13 cellular contexts compared by ENCODE assay signal in the genomic region with DNA sequence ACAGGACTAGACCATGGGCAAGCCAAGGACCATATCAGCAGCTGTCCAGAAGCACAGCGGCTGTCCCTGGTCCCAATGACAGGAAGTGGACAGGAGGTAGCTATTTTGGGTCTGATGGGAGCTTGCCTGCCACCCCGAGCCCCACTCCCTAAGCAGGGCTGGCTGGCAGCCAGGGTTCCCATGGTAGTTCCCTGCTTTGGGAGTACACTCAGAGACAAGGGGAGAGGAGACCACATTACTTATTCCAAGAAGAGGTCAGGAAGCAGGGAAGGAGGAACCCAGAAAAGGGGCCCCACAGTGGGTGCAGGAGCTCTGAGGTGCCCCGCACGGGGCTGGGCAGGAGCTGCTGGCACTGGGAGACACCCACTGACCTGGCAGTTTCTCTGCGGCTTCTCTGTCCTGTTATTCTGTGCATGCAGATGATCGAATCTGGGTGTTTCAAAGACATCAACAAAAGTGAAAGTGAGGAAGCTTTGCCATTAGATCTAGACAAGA. TPM values are rescaled to one million over a fixed set of nuclear protein-coding genes. Genes with fewer than 3 reads are reported as not detected.
DNase-seq lines count a peak whose midpoint lies in the region; ATAC-seq, FAIRE-seq and TF ChIP-seq lines count a peak whose summit lies in the region.
"Had no signal": no experiment of that assay in that cellular context is flagged by ENCODE, and none has a peak within 500 bp of the region (broad histone marks: within the 10 kb centered on the region; RNA-seq: fewer than 3 reads in every experiment).

No MANE protein-coding gene starts in this region.

- peak; percentile 49 for DNase-seq in activated naive CD4-positive, alpha-beta T cell treated with anti-CD3 and anti-CD28 coated beads, Interleukin-2, amount 10 ng/mL, durations not matched to agents 7 days and 5 days
- no peak for DNase-seq in activated naive CD4-positive, alpha-beta T cell treated with Interleukin-2 at 50 U/mL for 16 hours
- DNase-seq in activated CD4-positive, alpha-beta memory T cell treated with anti-CD3 and anti-CD28 coated beads for 36 hours, result peak; percentile 41
- DNase-seq in right cardiac atrium (peak; percentile 75 to 90 (median 88)), uterus (peak in 1 of 2 donors; percentile 29), frontal cortex (ENCODE audit: low spot score in 2 of 2) (no peak), pancreas (no peak)

- POLR2A ChIA-PET in activated CD4-positive, alpha-beta memory T cell treated with anti-CD3 and anti-CD28 coated beads for 36 hours (lab: Charles Lee), result interaction anchor here (1.5 kb wide), 1 partner anchor 24 kb away, joined by 5 read pairs; no protein-coding TSS in a partner anchor

- H3K4me3 ChIP-seq in right cardiac atrium (ENCODE audit: low read length) (no peak overlapping the region), uterus (peak overlapping the region; percentile 4 to 11), pancreas (no peak overlapping the region)
- H3K4me3 ChIP-seq: body of pancreas, smooth muscle cell had no signal

- TF ChIP-seq CTCF in uterus (IDR thresholded peaks at IDR 0.05) (no peak), pancreas (IDR thresholded peaks at IDR 0.05) (no peak)

- CTCF ChIA-PET in activated naive CD4-positive, alpha-beta T cell treated with anti-CD3 and anti-CD28 coated beads, Interleukin-2, amount 10 ng/mL, durations not matched to agents 7 days and 5 days (lab: Charles Lee), result interaction anchor here (0.6 to 3.3 kb wide), 14 partner anchors 10 to 332 kb away, joined by 3 to 19 read pairs (median 4); partner anchors contain the start of genes GRK4 and NOP14
- CTCF ChIA-PET in activated CD4-positive, alpha-beta memory T cell treated with anti-CD3 and anti-CD28 coated beads for 36 hours (lab: Charles Lee), result interaction anchor here (0.6 to 11.2 kb wide), 15 partner anchors 9 to 799 kb away, joined by 3 to 98 read pairs (median 5); partner anchors contain the start of genes GRK4 and NOP14

- no peaks in the 10 kb centered on the region for H3K9me3 ChIP-seq in right cardiac atrium (ENCODE audit: control insufficient read depth, low read length)
- no peaks in the 10 kb centered on the region for H3K9me3 ChIP-seq in uterus
- H3K9me3 ChIP-seq in pancreas, result no peaks in the 10 kb centered on the region
- H3K9me3 ChIP-seq: body of pancreas, tibial nerve had no signal

- intact Hi-C loops in activated CD4-positive, alpha-beta memory T cell treated with anti-CD3 and anti-CD28 coated beads for 36 hours (cut with micrococcal nuclease), result loop anchor here (1.0 kb wide), 4 partner anchors 24 to 74 kb away; no protein-coding TSS in a partner anchor
- intact Hi-C loops in right cardiac atrium (cut with DNase I) (loop anchor here in 2 of 4 donors (5.0 to 10.0 kb wide), 2 partner anchors 281 to 283 kb away; partner anchors contain the start of gene TNIP2 (in 2 of the 2)), uterus (cut with DNase I; ENCODE audit: low total_unique reads) (no loop called here), pancreas (cut with DNase I) (loop anchor here in 1 of 3 donors (10.0 kb wide), 2 partner anchors 63 to 273 kb away; no protein-coding TSS in a partner anchor)

- 17% methylated on average over 6 of the region's 6 CpGs for WGBS in right cardiac atrium
- WGBS in pancreas, 2 donors, result 62 to 67% methylated on average over 6 of the region's 6 CpGs

- ATAC-seq in right cardiac atrium, result peak; percentile 33 to 36
- no peak for ATAC-seq in pancreas
- no peak for ATAC-seq in GM21423 (IDR thresholded peaks at IDR 0.05; ENCODE audit: unreplicated experiment)

- H3K36me3 ChIP-seq in uterus (no peaks in the 10 kb centered on the region), pancreas (no peaks in the 10 kb centered on the region)
- H3K36me3 ChIP-seq: tibial nerve had no signal

- no peaks in the 10 kb centered on the region for H3K27me3 ChIP-seq in right cardiac atrium (ENCODE audit: control insufficient read depth, insufficient read depth)
- H3K27me3 ChIP-seq in uterus, result no peaks in the 10 kb centered on the region
- H3K27me3 ChIP-seq in pancreas, result no peaks in the 10 kb centered on the region
- H3K27me3 ChIP-seq: body of pancreas, tibial nerve had no signal

- H3K27ac Mint-ChIP-seq in activated naive CD4-positive, alpha-beta T cell treated with anti-CD3 and anti-CD28 coated beads, Interleukin-2, amount 10 ng/mL, durations not matched to agents 7 days and 5 days, result peak overlapping the region; percentile 86
- H3K27ac Mint-ChIP-seq in activated CD4-positive, alpha-beta memory T cell treated with anti-CD3 and anti-CD28 coated beads for 36 hours, result no peak overlapping the region
- H3K27ac Mint-ChIP-seq: H9 had no signal

- no peak for TF ChIP-seq POLR2A in uterus (IDR thresholded peaks at IDR 0.05)

- FAIRE-seq in frontal cortex (lab: Jason Lieb, UNC) (no peak), pancreas (lab: Jason Lieb, UNC) (no peak)

- peaks cover 41% of the 10 kb centered on the region for H3K27me3 Mint-ChIP-seq in activated naive CD4-positive, alpha-beta T cell treated with anti-CD3 and anti-CD28 coated beads, Interleukin-2, amount 10 ng/mL, durations not matched to agents 7 days and 5 days
- peaks cover 12% of the 10 kb centered on the region for H3K27me3 Mint-ChIP-seq in activated CD4-positive, alpha-beta memory T cell treated with anti-CD3 and anti-CD28 coated beads for 36 hours

- peaks cover 1% of the 10 kb centered on the region for H3K36me3 Mint-ChIP-seq in activated naive CD4-positive, alpha-beta T cell treated with anti-CD3 and anti-CD28 coated beads, Interleukin-2, amount 10 ng/mL, durations not matched to agents 7 days and 5 days
- H3K36me3 Mint-ChIP-seq in activated CD4-positive, alpha-beta memory T cell treated with anti-CD3 and anti-CD28 coated beads for 36 hours, result no peaks in the 10 kb centered on the region

- peak overlapping the region; percentile 39 for H3K4me3 Mint-ChIP-seq in activated naive CD4-positive, alpha-beta T cell treated with anti-CD3 and anti-CD28 coated beads, Interleukin-2, amount 10 ng/mL, durations not matched to agents 7 days and 5 days
- H3K4me3 Mint-ChIP-seq in activated CD4-positive, alpha-beta memory T cell treated with anti-CD3 and anti-CD28 coated beads for 36 hours, result peak overlapping the region; percentile 23
- H3K4me3 Mint-ChIP-seq: H9 had no signal

- no peaks in the 10 kb centered on the region for H3K9me3 Mint-ChIP-seq in activated naive CD4-positive, alpha-beta T cell treated with anti-CD3 and anti-CD28 coated beads, Interleukin-2, amount 10 ng/mL, durations not matched to agents 7 days and 5 days
- H3K9me3 Mint-ChIP-seq in activated CD4-positive, alpha-beta memory T cell treated with anti-CD3 and anti-CD28 coated beads for 36 hours, result no peaks in the 10 kb centered on the region
- H3K9me3 Mint-ChIP-seq: H9 had no signal

- H3K27ac ChIP-seq in right cardiac atrium (ENCODE audit: low read length) (no peak overlapping the region), uterus (no peak overlapping the region), pancreas (no peak overlapping the region)
- H3K27ac ChIP-seq: body of pancreas, tibial nerve had no signal

- H3K4me1 Mint-ChIP-seq in activated naive CD4-positive, alpha-beta T cell treated with anti-CD3 and anti-CD28 coated beads, Interleukin-2, amount 10 ng/mL, durations not matched to agents 7 days and 5 days, result peaks cover 55% of the 10 kb centered on the region
- H3K4me1 Mint-ChIP-seq in activated CD4-positive, alpha-beta memory T cell treated with anti-CD3 and anti-CD28 coated beads for 36 hours (ENCODE audit: low read depth), result peaks cover 36% of the 10 kb centered on the region

- H3K4me1 ChIP-seq in right cardiac atrium (ENCODE audit: control insufficient read depth, insufficient read depth, low read length) (peaks cover 6% of the 10 kb centered on the region), uterus (no peaks in the 10 kb centered on the region), pancreas (peaks cover 0 to 4% (median 0%) of the 10 kb centered on the region in 3 donors)

RNA-seq across cellular contexts. Expression of gene HTT-AS, which starts 36.3 kb away (rescaled TPM):
- total RNA-seq in activated CD4-positive, alpha-beta memory T cell treated with anti-CD3 and anti-CD28 coated beads for 36 hours, result not detected
- total RNA-seq in right cardiac atrium, result not detected
- polyA plus RNA-seq in right cardiac atrium, result not detected
- not detected for total RNA-seq in uterus
- not detected for total RNA-seq in frontal cortex
- not detected for total RNA-seq in pancreas
- polyA plus RNA-seq in pancreas, result not detected
- total RNA-seq: body of pancreas; H9; smooth muscle cell; T-helper 1 cell treated with Interleukin-12 subunit alpha and Interleukin-12 subunit beta and Interleukin-4 antibody, amounts not matched to agents 30 ng/mL and 1 ng/mL, for 36 hours; tibial nerve had no signal
- polyA plus RNA-seq: smooth muscle cell had no signal

RNA-seq across cellular contexts. Expression of gene HTT, which starts 36.5 kb away (rescaled TPM):
- total RNA-seq in activated CD4-positive, alpha-beta memory T cell treated with anti-CD3 and anti-CD28 coated beads for 36 hours, result 10 to 100 TPM; 57.6 to 69.8 TPM
- 10 to 100 TPM; 19.9 to 25.2 (median 23.4) TPM for total RNA-seq in right cardiac atrium
- polyA plus RNA-seq in right cardiac atrium, result 13.0 TPM
- total RNA-seq in uterus, result 10 to 100 TPM; 10.9 to 81.4 (median 49.8) TPM
- total RNA-seq in frontal cortex, result 50.1 TPM
- 10 to 100 TPM; 32.5 to 55.2 (median 42.7) TPM for total RNA-seq in pancreas
- 10 to 100 TPM; 23.1 to 52.8 TPM for polyA plus RNA-seq in pancreas

Comparison
In these comparisons a context has a peak if more than half of its experiments do, and no peak if none do; other contexts are left out.
1. DNase-seq: peak in activated naive CD4-positive, alpha-beta T cell treated with anti-CD3 and anti-CD28 coated beads, Interleukin-2, amount 10 ng/mL, durations not matched to agents 7 days and 5 days (single experiment), activated CD4-positive, alpha-beta memory T cell treated with anti-CD3 and anti-CD28 coated beads for 36 hours (single experiment) and right cardiac atrium (3 of 3); none in activated naive CD4-positive, alpha-beta T cell treated with Interleukin-2 at 50 U/mL for 16 hours (single experiment), frontal cortex (0 of 2) and pancreas (0 of 6).
2. ATAC-seq: peak in right cardiac atrium (2 of 2); none in pancreas (0 of 4) and GM21423 (single experiment).
3. H3K4me3 ChIP-seq: peak in uterus (2 of 2); none in right cardiac atrium (single experiment) and pancreas (0 of 4).